18 cellular contexts compared by ENCODE assay signal in genomic region chr20:5748246-5748645, GRCh38.
"Had no signal": no experiment of that assay in that cellular context is flagged by ENCODE, and none has a peak within 500 bp of the region (broad histone marks: within the 10 kb centered on the region; RNA-seq: fewer than 3 reads in every experiment).

No MANE protein-coding gene starts in this region.

- H3K27ac ChIP-seq: cardiac muscle cell, prostate gland, right atrium auricular region, tibial artery, uterus had no signal

- ATAC-seq: activated T-cell treated with anti-CD3 and anti-CD28 coated beads, Interleukin-2, amount 50 U/mL, for 4 hours; left lobe of liver; stimulated activated naive CD8-positive, alpha-beta T cell treated with anti-CD3 and anti-CD28 coated beads, Interleukin-15, Interleukin-2, amounts not matched to agents 100 U/mL and 50 U/mL, for 24 hours had no signal

- H3K36me3 ChIP-seq: cardiac muscle cell, prostate gland, right atrium auricular region, tibial artery, uterus had no signal

- H3K27ac Mint-ChIP-seq: activated CD4-positive, alpha-beta T cell treated with anti-CD3 and anti-CD28 coated beads, Interleukin-2, amount 10 ng/mL, durations not matched to agents 24 days and 14 days; activated naive CD8-positive, alpha-beta T cell; endodermal cell had no signal

- H3K9me3 Mint-ChIP-seq: activated T-cell treated with anti-CD3 and anti-CD28 coated beads, Interleukin-2, amount 50 U/mL, for 4 hours; naive B cell had no signal

- H3K4me3 ChIP-seq: cardiac muscle cell, lung, prostate gland, right atrium auricular region, tibial artery, uterus had no signal

- DNase-seq: activated CD4-positive, alpha-beta T cell treated with anti-CD3 and anti-CD28 coated beads, Interleukin-2, amount 10 ng/mL, durations not matched to agents 24 days and 14 days; activated CD8-positive, alpha-beta memory T cell treated with anti-CD3 and anti-CD28 coated beads, Interleukin-2, amount 50 U/mL, for 4 hours; activated gamma-delta T cell treated with Interleukin-2 at 50 U/mL for 16 hours; activated T-cell treated with anti-CD3 and anti-CD28 coated beads, Interleukin-2, amount 50 U/mL, for 4 hours; endodermal cell; foreskin melanocyte; naive B cell; stimulated activated CD4-positive, alpha-beta T cell treated with anti-CD3 and anti-CD28 coated beads, Interleukin-2, amount 100 ng/mL, for 24 hours; stimulated activated naive CD8-positive, alpha-beta T cell treated with anti-CD3 and anti-CD28 coated beads, Interleukin-15, Interleukin-2, amounts not matched to agents 100 U/mL and 50 U/mL, for 24 hours; substantia nigra; tibial artery; uterus had no signal

- H3K9me3 ChIP-seq: prostate gland, right atrium auricular region, tibial artery, uterus had no signal

- H3K4me1 ChIP-seq: prostate gland, uterus had no signal

- H3K27me3 Mint-ChIP-seq: activated CD4-positive, alpha-beta T cell treated with anti-CD3 and anti-CD28 coated beads, Interleukin-2, amount 10 ng/mL, durations not matched to agents 24 days and 14 days; activated naive CD8-positive, alpha-beta T cell had no signal

- H3K27me3 ChIP-seq: cardiac muscle cell, right atrium auricular region, tibial artery, uterus had no signal

- H3K4me3 Mint-ChIP-seq: activated CD4-positive, alpha-beta T cell treated with anti-CD3 and anti-CD28 coated beads, Interleukin-2, amount 10 ng/mL, durations not matched to agents 24 days and 14 days; activated naive CD8-positive, alpha-beta T cell; activated T-cell treated with anti-CD3 and anti-CD28 coated beads, Interleukin-2, amount 50 U/mL, for 4 hours; endodermal cell had no signal
